In the genomic region with DNA sequence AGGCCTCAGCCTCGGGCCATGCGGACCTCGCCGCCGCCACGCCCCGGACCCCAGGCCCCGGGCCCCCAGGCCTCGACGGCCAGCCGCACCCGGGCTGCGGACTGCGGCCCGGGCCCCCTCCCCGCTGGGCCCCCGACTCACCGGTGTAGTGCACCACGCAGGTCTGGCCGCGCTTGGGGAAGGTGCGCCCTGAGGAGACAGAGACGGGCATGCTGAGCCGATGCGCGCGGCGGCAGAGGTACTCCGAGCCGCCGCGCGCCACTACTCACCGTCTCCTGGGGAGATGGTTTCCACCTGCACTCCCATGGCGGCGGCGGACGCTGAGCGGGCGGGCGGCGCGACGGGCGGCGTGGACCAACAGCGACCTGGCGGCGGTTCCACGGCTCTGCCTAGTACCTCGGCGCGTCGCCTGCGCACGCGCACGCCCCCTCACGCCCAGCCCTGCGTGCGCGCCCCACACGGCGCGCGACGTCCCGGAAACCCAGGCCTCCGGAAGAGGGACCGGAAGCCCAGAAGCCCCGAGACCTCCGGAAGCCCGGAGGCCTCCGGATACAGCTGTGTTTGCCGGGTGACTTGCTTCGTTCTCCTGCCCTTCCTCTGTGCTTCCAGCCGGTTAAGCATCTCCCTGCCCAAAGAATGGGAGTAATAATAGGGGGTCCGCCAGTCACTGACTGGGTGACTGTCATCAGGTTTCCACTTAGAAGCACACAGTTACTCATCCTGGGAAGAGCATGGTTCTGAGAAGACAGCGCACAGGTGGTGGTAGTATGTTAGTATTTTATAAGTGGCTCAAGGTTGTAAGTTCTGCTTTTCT, we compare ENCODE assay signal across 1 cellular context.
TF ChIP-seq lines count a peak whose summit lies in the region.

TSS of gene FKBP1A (minus strand) at position 362 of the 814 bp plus-strand sequence. CDS start at position 306, 56 bp downstream.

TF ChIP-seq in GM12878, 131 proteins besides CTCF, POLR2A, EP300 and RAD21 (continued from another document and continues in another):
- 0 out of 2 replicates have a peak, but pooled peaks have one; percentile 28 for TF ChIP-seq TCF12 (IDR thresholded peaks at IDR 0.05; ENCODE audit: low read depth, low read length)
- no peak for TF ChIP-seq SP1 (IDR thresholded peaks at IDR 0.05; ENCODE audit: low read depth, low read length)
- TF ChIP-seq, protein P1, sequence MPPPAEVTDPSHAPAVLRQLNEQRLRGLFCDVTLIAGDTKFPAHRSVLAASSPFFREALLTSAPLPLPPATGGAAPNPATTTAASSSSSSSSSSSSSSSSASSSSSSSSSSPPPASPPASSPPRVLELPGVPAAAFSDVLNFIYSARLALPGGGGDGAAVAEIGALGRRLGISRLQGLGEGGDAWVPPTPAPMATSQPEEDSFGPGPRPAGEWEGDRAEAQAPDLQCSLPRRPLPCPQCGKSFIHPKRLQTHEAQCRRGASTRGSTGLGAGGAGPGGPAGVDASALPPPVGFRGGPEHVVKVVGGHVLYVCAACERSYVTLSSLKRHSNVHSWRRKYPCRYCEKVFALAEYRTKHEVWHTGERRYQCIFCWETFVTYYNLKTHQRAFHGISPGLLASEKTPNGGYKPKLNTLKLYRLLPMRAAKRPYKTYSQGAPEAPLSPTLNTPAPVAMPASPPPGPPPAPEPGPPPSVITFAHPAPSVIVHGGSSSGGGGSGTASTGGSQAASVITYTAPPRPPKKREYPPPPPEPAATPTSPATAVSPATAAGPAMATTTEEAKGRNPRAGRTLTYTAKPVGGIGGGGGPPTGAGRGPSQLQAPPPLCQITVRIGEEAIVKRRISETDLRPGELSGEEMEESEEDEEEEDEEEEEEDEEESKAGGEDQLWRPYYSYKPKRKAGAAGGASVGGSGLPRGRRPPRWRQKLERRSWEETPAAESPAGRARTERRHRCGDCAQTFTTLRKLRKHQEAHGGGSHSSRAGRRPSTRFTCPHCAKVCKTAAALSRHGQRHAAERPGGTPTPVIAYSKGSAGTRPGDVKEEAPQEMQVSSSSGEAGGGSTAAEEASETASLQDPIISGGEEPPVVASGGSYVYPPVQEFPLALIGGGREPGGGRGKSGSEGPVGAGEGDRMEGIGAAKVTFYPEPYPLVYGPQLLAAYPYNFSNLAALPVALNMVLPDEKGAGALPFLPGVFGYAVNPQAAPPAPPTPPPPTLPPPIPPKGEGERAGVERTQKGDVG (CRISPR knock-in tag; IDR thresholded peaks at IDR 0.05), result no peak
- peak; percentile 63; the same call in 1 of the 2 replicates for TF ChIP-seq MAX (IDR thresholded peaks at IDR 0.05; ENCODE audit: low read depth, low read length)
- TF ChIP-seq MLLT1 (IDR thresholded peaks at IDR 0.05), result no peak
- TF ChIP-seq FOXK2 (IDR thresholded peaks at IDR 0.05), result peak; percentile 40; the same call in 1 of the 2 replicates
- TF ChIP-seq ZBTB33 (IDR thresholded peaks at IDR 0.05), result no peak
- no peak for TF ChIP-seq PKNOX1 (IDR thresholded peaks at IDR 0.05)
- TF ChIP-seq CBFB (IDR thresholded peaks at IDR 0.05; ENCODE audit: low read depth), result no peak
- TF ChIP-seq RUNX3 (IDR thresholded peaks at IDR 0.05; ENCODE audit: low read length), result peak; percentile 42; the same call in 1 of the 2 replicates
- TF ChIP-seq SRF (IDR thresholded peaks at IDR 0.05; ENCODE audit: low read depth in 2 of 2, low read length in 2 of 2), result no peak
- peak; percentile 81; the same call in 1 of the 2 replicates for TF ChIP-seq HDAC2 (IDR thresholded peaks at IDR 0.05)
- TF ChIP-seq PAX8 (IDR thresholded peaks at IDR 0.05), result no peak
- no peak for TF ChIP-seq IKZF2 (IDR thresholded peaks at IDR 0.05)
- TF ChIP-seq E4F1 (IDR thresholded peaks at IDR 0.05; ENCODE audit: borderline replicate concordance, partially characterized antibody), result no peak
- no peak for TF ChIP-seq ZBTB11 (CRISPR knock-in tag; IDR thresholded peaks at IDR 0.05)
- TF ChIP-seq POLR2AphosphoS5 (IDR thresholded peaks at IDR 0.05; ENCODE audit: low read length), result peak; percentile 77
- TF ChIP-seq, protein P2, sequence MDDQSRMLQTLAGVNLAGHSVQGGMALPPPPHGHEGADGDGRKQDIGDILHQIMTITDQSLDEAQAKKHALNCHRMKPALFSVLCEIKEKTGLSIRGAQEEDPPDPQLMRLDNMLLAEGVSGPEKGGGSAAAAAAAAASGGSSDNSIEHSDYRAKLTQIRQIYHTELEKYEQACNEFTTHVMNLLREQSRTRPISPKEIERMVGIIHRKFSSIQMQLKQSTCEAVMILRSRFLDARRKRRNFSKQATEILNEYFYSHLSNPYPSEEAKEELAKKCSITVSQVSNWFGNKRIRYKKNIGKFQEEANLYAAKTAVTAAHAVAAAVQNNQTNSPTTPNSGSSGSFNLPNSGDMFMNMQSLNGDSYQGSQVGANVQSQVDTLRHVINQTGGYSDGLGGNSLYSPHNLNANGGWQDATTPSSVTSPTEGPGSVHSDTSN (IDR thresholded peaks at IDR 0.05; ENCODE audit: insufficient replicate concordance, low read depth, low read length), result peak; percentile 77
- TF ChIP-seq, protein P3, sequence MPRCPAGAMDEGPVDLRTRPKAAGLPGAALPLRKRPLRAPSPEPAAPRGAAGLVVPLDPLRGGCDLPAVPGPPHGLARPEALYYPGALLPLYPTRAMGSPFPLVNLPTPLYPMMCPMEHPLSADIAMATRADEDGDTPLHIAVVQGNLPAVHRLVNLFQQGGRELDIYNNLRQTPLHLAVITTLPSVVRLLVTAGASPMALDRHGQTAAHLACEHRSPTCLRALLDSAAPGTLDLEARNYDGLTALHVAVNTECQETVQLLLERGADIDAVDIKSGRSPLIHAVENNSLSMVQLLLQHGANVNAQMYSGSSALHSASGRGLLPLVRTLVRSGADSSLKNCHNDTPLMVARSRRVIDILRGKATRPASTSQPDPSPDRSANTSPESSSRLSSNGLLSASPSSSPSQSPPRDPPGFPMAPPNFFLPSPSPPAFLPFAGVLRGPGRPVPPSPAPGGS (IDR thresholded peaks at IDR 0.05; ENCODE audit: borderline replicate concordance, insufficient read depth, low read depth, low read length, poor library complexity, severe bottlenecking), result no peak
- TF ChIP-seq ZNF622 (IDR thresholded peaks at IDR 0.05), result no peak
- peak; percentile 99 for TF ChIP-seq NKRF (conservative IDR thresholded peaks at IDR 0.05)
- TF ChIP-seq ZNF384 (IDR thresholded peaks at IDR 0.05; ENCODE audit: borderline replicate concordance, low read depth, low read length), result no peak
- no peak for TF ChIP-seq SUPT20H (IDR thresholded peaks at IDR 0.05; ENCODE audit: borderline replicate concordance, control insufficient read depth, low read depth, low read length)
- peak; percentile 61; the same call in 1 of the 2 replicates for TF ChIP-seq TARDBP (IDR thresholded peaks at IDR 0.05; ENCODE audit: borderline replicate concordance)
- TF ChIP-seq BCLAF1 (IDR thresholded peaks at IDR 0.05), result no peak
